1 cellular context compared by ENCODE assay signal in genomic region chr22:31277741-31278642, GRCh38.
TF ChIP-seq lines count a peak whose summit lies in the region.

No MANE protein-coding gene starts in this region.

TF ChIP-seq in GM23338, 12 proteins besides CTCF, POLR2A, EP300 and RAD21 (continued from another document):
- no peak for TF ChIP-seq ZNF462 (CRISPR knock-in tag; IDR thresholded peaks at IDR 0.05)
